In genomic region chr15:75214293-75215096, GRCh38 we compare ENCODE assay signal across 24 cellular contexts. TPM values are rescaled to one million over a fixed set of nuclear protein-coding genes. Genes with fewer than 3 reads are reported as not detected.
DNase-seq lines count a peak whose midpoint lies in the region; ATAC-seq, FAIRE-seq and TF ChIP-seq lines count a peak whose summit lies in the region.
"Had no signal": no experiment of that assay in that cellular context is flagged by ENCODE, and none has a peak within 500 bp of the region (broad histone marks: within the 10 kb centered on the region; RNA-seq: fewer than 3 reads in every experiment).

No MANE protein-coding gene starts in this region.

- no peaks in the 10 kb centered on the region for H3K27me3 Mint-ChIP-seq in Caco-2 (ENCODE audit: insufficient read depth, unreplicated experiment)
- H3K27me3 Mint-ChIP-seq: activated B cell treated with CpG ODN at 0.5 μM for 24 hours; activated CD8-positive, alpha-beta T cell treated with anti-CD3 and anti-CD28 coated beads for 36 hours had no signal

- peak overlapping the region in 8 of 11 experiments; percentile 7 to 46 (median 27); a peak in 8 of 22 replicates for H3K9ac ChIP-seq in BLaER1 treated with 17β-estradiol and CSF1 and Interleukin-3, amounts not matched to agents 10 nM and 100 nM
- H3K9ac ChIP-seq in endothelial cell of umbilical vein (replicated peaks; ENCODE audit: extremely low read depth, insufficient read depth, low read length): no peak overlapping the region
- H3K9ac ChIP-seq: parathyroid adenoma had no signal

- no peaks in the 10 kb centered on the region for H3K9me3 Mint-ChIP-seq in Caco-2 (ENCODE audit: unreplicated experiment)
- H3K9me3 Mint-ChIP-seq: activated B cell treated with CpG ODN at 0.5 μM for 24 hours; activated CD8-positive, alpha-beta T cell treated with anti-CD3 and anti-CD28 coated beads for 36 hours; T-helper 1 cell treated with Interleukin-12 subunit alpha and Interleukin-12 subunit beta and Interleukin-4 antibody, amounts not matched to agents 30 μg/mL and 1 μg/mL, for 36 hours had no signal

- H3K4me1 ChIP-seq in BLaER1 treated with 17β-estradiol and CSF1 and Interleukin-3, amounts not matched to agents 10 nM and 100 nM: peaks cover 46 to 74% (median 57%) of the 10 kb centered on the region in 10 experiments
- H3K4me1 ChIP-seq in Caco-2: no peaks in the 10 kb centered on the region
- H3K4me1 ChIP-seq in PC-9 (replicated peaks; ENCODE audit: insufficient read depth): peaks cover 15% of the 10 kb centered on the region
- H3K4me1 ChIP-seq in endothelial cell of umbilical vein (ENCODE audit: control insufficient read depth, extremely low read depth, insufficient read depth, low read length): no peaks in the 10 kb centered on the region
- H3K4me1 ChIP-seq: parathyroid adenoma, upper lobe of right lung had no signal

- H4K20me1 ChIP-seq in BLaER1 treated with 17β-estradiol and CSF1 and Interleukin-3, amounts not matched to agents 10 nM and 100 nM: peaks cover 69 to 93% (median 82%) of the 10 kb centered on the region in 11 experiments
- H4K20me1 ChIP-seq in PC-9 (ENCODE audit: insufficient read depth) (peaks cover 72% of the 10 kb centered on the region), endothelial cell of umbilical vein (replicated peaks; ENCODE audit: control insufficient read depth, extremely low read depth, insufficient read depth, low read length) (peaks cover 4% of the 10 kb centered on the region)

- H3K36me3 Mint-ChIP-seq in Caco-2 (ENCODE audit: insufficient read depth, unreplicated experiment): peaks cover 75% of the 10 kb centered on the region

- BruUV-seq in Caco-2 (replicated peaks; lab: Mats Ljungman, UMichigan): no TSS peak
- BruUV-seq in PC-9 (replicated peaks; lab: Mats Ljungman, UMichigan): no TSS peak
- BruUV-seq in endothelial cell of umbilical vein (replicated peaks; lab: Mats Ljungman, UMichigan): no TSS peak

- H3K36me3 ChIP-seq in BLaER1 treated with 17β-estradiol and CSF1 and Interleukin-3, amounts not matched to agents 10 nM and 100 nM: peaks cover 44 to 53% (median 50%) of the 10 kb centered on the region in 11 experiments
- H3K36me3 ChIP-seq in Caco-2 (ENCODE audit: control insufficient read depth, insufficient read depth, low read length) (peaks cover 3% of the 10 kb centered on the region), PC-9 (ENCODE audit: low read depth) (peaks cover 14% of the 10 kb centered on the region; the same call in 1 of the 2 replicates), endothelial cell of umbilical vein (ENCODE audit: control insufficient read depth in 2 of 2, extremely low read depth in 1 of 2, insufficient read depth in 2 of 2, low read length in 2 of 2) (peaks cover 16 to 27% of the 10 kb centered on the region in 2 experiments)

- H3K4me3 Mint-ChIP-seq in Caco-2 (ENCODE audit: unreplicated experiment): no peak overlapping the region
- H3K4me3 Mint-ChIP-seq: activated B cell treated with CpG ODN at 0.5 μM for 24 hours; activated CD8-positive, alpha-beta T cell treated with anti-CD3 and anti-CD28 coated beads for 36 hours; T-helper 1 cell treated with Interleukin-12 subunit alpha and Interleukin-12 subunit beta and Interleukin-4 antibody, amounts not matched to agents 30 μg/mL and 1 μg/mL, for 36 hours had no signal

- H3K4me1 Mint-ChIP-seq in Caco-2 (ENCODE audit: low read depth, unreplicated experiment): no peaks in the 10 kb centered on the region

- no peaks in the 10 kb centered on the region for H3K9me2 ChIP-seq in PC-9 (ENCODE audit: insufficient read depth)

- POLR2A ChIA-PET in Caco-2 (lab: Charles Lee) (no interaction called here), PC-9 (lab: Charles Lee; ENCODE audit: unreplicated experiment) (interaction anchor here (0.7 to 0.9 kb wide), 2 partner anchors 113 to 120 kb away, joined by 3 to 5 read pairs; no protein-coding TSS in a partner anchor), endothelial cell of umbilical vein (lab: Charles Lee) (no interaction called here)

- peak overlapping the region; percentile 0 for H3K27ac Mint-ChIP-seq in Caco-2 (ENCODE audit: unreplicated experiment)
- H3K27ac Mint-ChIP-seq: activated B cell treated with CpG ODN at 0.5 μM for 24 hours; activated CD8-positive, alpha-beta T cell treated with anti-CD3 and anti-CD28 coated beads for 36 hours; T-helper 1 cell treated with Interleukin-12 subunit alpha and Interleukin-12 subunit beta and Interleukin-4 antibody, amounts not matched to agents 30 μg/mL and 1 μg/mL, for 36 hours had no signal

- H3F3A ChIP-seq in PC-9 (ENCODE audit: insufficient read depth, low read depth): peaks cover 59% of the 10 kb centered on the region

- CTCF ChIA-PET in Caco-2 (lab: Charles Lee) (interaction anchor here (1.1 kb wide), 1 partner anchor 185 kb away, joined by 3 read pairs; no protein-coding TSS in a partner anchor), PC-9 (lab: Charles Lee) (no interaction called here), endothelial cell of umbilical vein (lab: Charles Lee) (interaction anchor here (1.3 to 2.7 kb wide), 4 partner anchors 10 to 191 kb away, joined by 5 to 13 read pairs (median 6); partner anchors contain the start of gene PPCDC)

- TF ChIP-seq CTCF in Caco-2 (IDR thresholded peaks at IDR 0.05; ENCODE audit: insufficient read depth in 1 of 2, low read depth in 1 of 2, low read length in 1 of 2, severe bottlenecking in 1 of 2, unreplicated experiment in 1 of 2): no peak
- no peak for TF ChIP-seq CTCF in PC-9 (conservative IDR thresholded peaks at IDR 0.05)
- no peak for TF ChIP-seq CTCF in endothelial cell of umbilical vein (IDR thresholded peaks at IDR 0.05; ENCODE audit: extremely low read depth in 1 of 2, insufficient read depth in 1 of 2, low read depth in 1 of 2, low read length in 2 of 2)

- no peak overlapping the region for H3K4me3 ChIP-seq in BLaER1 treated with 17β-estradiol and CSF1 and Interleukin-3, amounts not matched to agents 10 nM and 100 nM
- H3K4me3 ChIP-seq in Caco-2 (ENCODE audit: low read depth, low read length) (no peak overlapping the region), PC-9 (no peak overlapping the region), endothelial cell of umbilical vein (replicated peaks in 1 of 3; ENCODE audit: insufficient read depth in 1 of 3, low read depth in 1 of 3, low read length in 3 of 3) (no peak overlapping the region)
- H3K4me3 ChIP-seq: hepatocyte, upper lobe of right lung had no signal

- H3K9me3 ChIP-seq in BLaER1 treated with 17β-estradiol and CSF1 and Interleukin-3, amounts not matched to agents 10 nM and 100 nM (replicated peaks in 1 of 11): no peaks in the 10 kb centered on the region
- H3K9me3 ChIP-seq in Caco-2: no peaks in the 10 kb centered on the region
- H3K9me3 ChIP-seq in PC-9 (ENCODE audit: insufficient read depth, low read depth): no peaks in the 10 kb centered on the region
- no peaks in the 10 kb centered on the region for H3K9me3 ChIP-seq in endothelial cell of umbilical vein (replicated peaks; ENCODE audit: control insufficient read depth, insufficient read depth, low read length)
- H3K9me3 ChIP-seq: upper lobe of right lung had no signal

- peak overlapping the region in 6 of 11 experiments; percentile 18 to 44 (median 29); a peak in 6 of 22 replicates for H3K27ac ChIP-seq in BLaER1 treated with 17β-estradiol and CSF1 and Interleukin-3, amounts not matched to agents 10 nM and 100 nM
- H3K27ac ChIP-seq in PC-9 (peak overlapping the region; percentile 25; the same call in 1 of the 2 replicates), endothelial cell of umbilical vein (ENCODE audit: insufficient read depth, low read depth, low read length) (no peak overlapping the region)
- H3K27ac ChIP-seq: hepatocyte, parathyroid adenoma, upper lobe of right lung had no signal

- no peak for FAIRE-seq in endothelial cell of umbilical vein (lab: Jason Lieb, UNC)
- FAIRE-seq: astrocyte, keratinocyte had no signal

- peak; percentile 8 for TF ChIP-seq POLR2A in endothelial cell of umbilical vein (IDR thresholded peaks at IDR 0.05; ENCODE audit: low read depth, low read length)

- dilution Hi-C loops in endothelial cell of umbilical vein (cut with MboI; ENCODE audit: extremely low pct_ligation_motif_present, low sequenced_read_pairs): no loop called here

- ATAC-seq in GM21717 (IDR thresholded peaks at IDR 0.05; ENCODE audit: unreplicated experiment) (no peak), GM21390 (IDR thresholded peaks at IDR 0.05; ENCODE audit: unreplicated experiment) (no peak)
- ATAC-seq: activated CD8-positive, alpha-beta T cell treated with anti-CD3 and anti-CD28 coated beads for 36 hours; upper lobe of right lung had no signal

- H3K79me2 ChIP-seq in PC-9 (ENCODE audit: low read depth): peaks cover 30% of the 10 kb centered on the region
- peaks cover 31% of the 10 kb centered on the region for H3K79me2 ChIP-seq in endothelial cell of umbilical vein (ENCODE audit: control insufficient read depth, insufficient read depth, low read length)

- 0 out of 22 replicates have a peak overlapping the region, but pooled peaks of 1 of the 11 experiments have one; percentile 1 for H3K4me2 ChIP-seq in BLaER1 treated with 17β-estradiol and CSF1 and Interleukin-3, amounts not matched to agents 10 nM and 100 nM
- H3K4me2 ChIP-seq in PC-9 (no peak overlapping the region), endothelial cell of umbilical vein (ENCODE audit: insufficient read depth, low read length) (no peak overlapping the region)
- H3K4me2 ChIP-seq: hepatocyte had no signal

- DNase-seq in Caco-2 (peak in 1 of 2 experiments; percentile 20), PC-9 (no peak), endothelial cell of umbilical vein (ENCODE audit: low read depth, low spot score) (no peak), HT-29 (ENCODE audit: low spot score) (no peak)
- no peak for DNase-seq in activated effector memory CD4-positive, alpha-beta T cell treated with Interleukin-2 at 50 U/mL for 16 hours
- DNase-seq: activated B cell treated with CpG ODN at 0.5 μM for 24 hours; activated CD8-positive, alpha-beta T cell treated with anti-CD3 and anti-CD28 coated beads for 36 hours; activated naive CD4-positive, alpha-beta T cell treated with anti-CD3 and anti-CD28 coated beads, Interleukin-2, amount 50 U/mL, for 16 hours; activated T-cell treated with anti-CD3 and anti-CD28 coated beads, Interleukin-2, amount 50 U/mL, for 1 hour; AML-193; NCI-H1694; NCI-H226; SIG-M5; upper lobe of right lung had no signal

- H3K27me3 ChIP-seq in BLaER1 treated with 17β-estradiol and CSF1 and Interleukin-3, amounts not matched to agents 10 nM and 100 nM: no peaks in the 10 kb centered on the region
- H3K27me3 ChIP-seq in Caco-2 (replicated peaks; ENCODE audit: control insufficient read depth, insufficient read depth, low read length) (no peaks in the 10 kb centered on the region), PC-9 (ENCODE audit: insufficient read depth, low read depth) (no peaks in the 10 kb centered on the region), endothelial cell of umbilical vein (ENCODE audit: control insufficient read depth in 2 of 2, insufficient read depth in 2 of 2, low read length in 2 of 2) (no peaks in the 10 kb centered on the region)
- H3K27me3 ChIP-seq: hepatocyte, upper lobe of right lung had no signal

- intact Hi-C loops in Caco-2 (cut with micrococcal nuclease; ENCODE audit: unreplicated experiment): no loop called here
- intact Hi-C loops in PC-9 (cut with micrococcal nuclease; ENCODE audit: unreplicated experiment): no loop called here
- intact Hi-C loops in endothelial cell of umbilical vein (cut with micrococcal nuclease): no loop called here

- H2AFZ ChIP-seq in PC-9: no peak overlapping the region
- H2AFZ ChIP-seq in endothelial cell of umbilical vein (ENCODE audit: low read depth, low read length): no peak overlapping the region
- H2AFZ ChIP-seq: hepatocyte, parathyroid adenoma had no signal

- no peaks in the 10 kb centered on the region for H3K9me1 ChIP-seq in endothelial cell of umbilical vein (replicated peaks; ENCODE audit: control insufficient read depth, extremely low read depth, insufficient read depth, low read length)

RNA-seq across cellular contexts. Expression of gene C15orf39, which starts 12.8 kb away (rescaled TPM):
- total RNA-seq in Caco-2 (2022): 48.2 and 56.8 TPM in 2 replicates
- 40.8 and 41.3 TPM in 2 replicates for total RNA-seq in PC-9 (2021)
- total RNA-seq in endothelial cell of umbilical vein: 33.6 and 36.1 TPM in 2 replicates
- 13.9 and 14.8 TPM in 2 replicates for polyA plus RNA-seq in endothelial cell of umbilical vein
- 11.0 and 11.6 TPM in 2 replicates for polyA plus RNA-seq in endothelial cell of umbilical vein (2011; cell fraction: cytosol; rRNA removed)
- 25.7 and 27.0 TPM in 2 replicates for polyA plus RNA-seq in endothelial cell of umbilical vein (2011; cell fraction: nucleus; rRNA removed)
- 16.2 and 16.7 TPM in 2 replicates for polyA plus RNA-seq in endothelial cell of umbilical vein (2012)
- 16.5 and 23.2 TPM in 2 replicates for polyA minus RNA-seq in endothelial cell of umbilical vein
- polyA minus RNA-seq in endothelial cell of umbilical vein (2011; cell fraction: cytosol; rRNA and poly(A)+ RNA removed): 19.4 TPM
- polyA minus RNA-seq in endothelial cell of umbilical vein (2011; cell fraction: nucleus; rRNA and poly(A)+ RNA removed): 43.2 and 47.6 TPM in 2 replicates
- total RNA-seq in HT-29 (2014; rRNA removed; shearing (Covaris generic)): 59.0 and 76.6 TPM in 2 replicates

RNA-seq across cellular contexts. Expression of gene GOLGA6C, which starts 43.6 kb away (rescaled TPM):
- total RNA-seq in Caco-2 (2022) (not detected in 2 replicates), PC-9 (2021) (not detected in 2 replicates), endothelial cell of umbilical vein (not detected in 2 replicates)
- polyA plus RNA-seq in endothelial cell of umbilical vein: not detected in 2 replicates
- polyA plus RNA-seq in endothelial cell of umbilical vein (2011; cell fraction: cytosol; rRNA removed): not detected in 2 replicates
- not detected in 2 replicates for polyA plus RNA-seq in endothelial cell of umbilical vein (2011; cell fraction: nucleus; rRNA removed)
- polyA plus RNA-seq in endothelial cell of umbilical vein (2012): not detected in 2 replicates
- not detected in 2 replicates for polyA minus RNA-seq in endothelial cell of umbilical vein
- not detected for polyA minus RNA-seq in endothelial cell of umbilical vein (2011; cell fraction: cytosol; rRNA and poly(A)+ RNA removed)
- not detected in 2 replicates for polyA minus RNA-seq in endothelial cell of umbilical vein (2011; cell fraction: nucleus; rRNA and poly(A)+ RNA removed)
- total RNA-seq in HT-29 (2014; rRNA removed; shearing (Covaris generic)): not detected in 2 replicates
- total RNA-seq: activated B cell treated with CpG ODN at 0.5 μM for 24 hours; activated CD8-positive, alpha-beta T cell treated with anti-CD3 and anti-CD28 coated beads for 36 hours; astrocyte; hepatocyte; myocyte; skeletal muscle tissue; upper lobe of right lung had no signal
- polyA plus RNA-seq: hepatocyte, keratinocyte had no signal
